ENCODE assay signal across 20 cellular contexts in genomic region chr20:8435251-8436035, GRCh38.
DNase-seq lines count a peak whose midpoint lies in the region; ATAC-seq and TF ChIP-seq lines count a peak whose summit lies in the region.
"Had no signal": no experiment of that assay in that cellular context is flagged by ENCODE, and none has a peak within 500 bp of the region (broad histone marks: within the 10 kb centered on the region; RNA-seq: fewer than 3 reads in every experiment).

No MANE protein-coding gene starts in this region.

- peaks cover 29% of the 10 kb centered on the region for H3F3A ChIP-seq in SK-N-SH (replicated peaks; ENCODE audit: insufficient read depth)

- no peak for TF ChIP-seq RAD21 in SK-N-SH (IDR thresholded peaks at IDR 0.05; ENCODE audit: low read length)

- no peak overlapping the region for H3K4me3 ChIP-seq in SK-N-SH (ENCODE audit: low read depth in 2 of 2, low read length in 1 of 2)
- H3K4me3 ChIP-seq: A549 had no signal

- H2AFZ ChIP-seq in SK-N-SH (ENCODE audit: low read depth): no peak overlapping the region

- CTCF ChIA-PET in SK-N-SH (lab: Yijun Ruan, JAX): interaction anchor here (0.7 to 1.1 kb wide), 3 partner anchors 8 to 287 kb away, joined by 3 read pairs; no protein-coding TSS in a partner anchor

- no peak overlapping the region for H3K4me3 Mint-ChIP-seq in T-helper 17 cell
- H3K4me3 Mint-ChIP-seq: CD4-positive, CD25-positive, alpha-beta regulatory T cell; T-cell had no signal

- no peaks in the 10 kb centered on the region for H3K36me3 Mint-ChIP-seq in T-helper 17 cell (ENCODE audit: low read depth)
- H3K36me3 Mint-ChIP-seq: CD4-positive, CD25-positive, alpha-beta regulatory T cell; T-cell had no signal

- ATAC-seq in GM18870 (IDR thresholded peaks at IDR 0.05; ENCODE audit: unreplicated experiment) (no peak), HG02610 (IDR thresholded peaks at IDR 0.05; ENCODE audit: unreplicated experiment) (no peak), T-helper 17 cell (no peak)
- ATAC-seq: A549, T-cell had no signal

- H3K79me2 ChIP-seq in SK-N-SH (ENCODE audit: insufficient read depth): peaks cover 4% of the 10 kb centered on the region; the same call in 1 of the 2 replicates

- H4K20me1 ChIP-seq in SK-N-SH (ENCODE audit: insufficient read depth): no peaks in the 10 kb centered on the region

- no peaks in the 10 kb centered on the region for H3K27me3 Mint-ChIP-seq in T-helper 17 cell
- H3K27me3 Mint-ChIP-seq: CD4-positive, CD25-positive, alpha-beta regulatory T cell; T-cell had no signal

- H3K27me3 ChIP-seq in SK-N-SH (ENCODE audit: insufficient read depth): no peaks in the 10 kb centered on the region

- H3K4me1 Mint-ChIP-seq in T-helper 17 cell: no peaks in the 10 kb centered on the region
- H3K4me1 Mint-ChIP-seq: CD4-positive, CD25-positive, alpha-beta regulatory T cell; T-cell had no signal

- H3K9me2 ChIP-seq in SK-N-SH: no peaks in the 10 kb centered on the region

- peak in 1 of 2 experiments; percentile 84; a peak in 2 of 4 replicates for TF ChIP-seq EP300 in SK-N-SH (IDR thresholded peaks at IDR 0.05; ENCODE audit: borderline replicate concordance in 1 of 2, low read depth in 1 of 2, low read length in 1 of 2)

- H3K27ac Mint-ChIP-seq in T-helper 17 cell: no peak overlapping the region
- H3K27ac Mint-ChIP-seq: CD4-positive, CD25-positive, alpha-beta regulatory T cell; T-cell had no signal

- no peaks in the 10 kb centered on the region for H3K36me3 ChIP-seq in SK-N-SH (replicated peaks in 1 of 2; ENCODE audit: control insufficient read depth in 1 of 2, insufficient read depth in 2 of 2, low read length in 1 of 2)

- 59% methylated on average over 4 of the region's 6 CpGs for WGBS in SK-N-SH (ENCODE audit: low lambda C conversion rate)

- no peak for TF ChIP-seq CTCF in SK-N-SH (IDR thresholded peaks at IDR 0.05)

- peak overlapping the region; percentile 44 to 99; a peak in 3 of 4 replicates for H3K27ac ChIP-seq in SK-N-SH (ENCODE audit: low read depth in 2 of 2, low read length in 1 of 2)
- H3K27ac ChIP-seq: A549 had no signal

- POLR2A ChIA-PET in SK-N-SH (lab: Yijun Ruan, JAX): no interaction called here

- H3K4me1 ChIP-seq in SK-N-SH (ENCODE audit: control insufficient read depth in 1 of 2, insufficient read depth in 2 of 2, low read depth in 1 of 2, low read length in 1 of 2): peaks cover 25 to 29% of the 10 kb centered on the region in 2 experiments
- H3K4me1 ChIP-seq: A549 had no signal

- DNase-seq in ELR (ENCODE audit: low read depth) (peak; percentile 3), MV-4-11 (lab: John Stamatoyannopoulos, UW) (peak; percentile 85), SK-N-SH (no peak), iris pigment epithelial cell (ENCODE audit: low read depth) (peak; percentile 47), DMS53 (lab: John Stamatoyannopoulos, UW) (no peak), T-helper 17 cell (no peak)
- DNase-seq: Calu3; CD4-positive, CD25-positive, alpha-beta regulatory T cell; DMS79; GOT3; NCI-H1105; NCI-H187 treated with DMSO at 0.1 percent for 48 hours; NCI-H446; NCI-H748 treated with DMSO at 0.1 percent for 48 hours; OCI-M1; RPMI8226; T-cell had no signal

- H3K4me2 ChIP-seq in SK-N-SH: peak overlapping the region; percentile 12; the same call in 1 of the 2 replicates
- H3K4me2 ChIP-seq: A549 had no signal

- H3K9me3 ChIP-seq in SK-N-SH (no peaks in the 10 kb centered on the region), T-helper 17 cell (ENCODE audit: control insufficient read depth, low read length, poor library complexity, severe bottlenecking) (no peaks in the 10 kb centered on the region)
- H3K9me3 ChIP-seq: A549 had no signal

- no peak overlapping the region for H3K9ac ChIP-seq in SK-N-SH

TF ChIP-seq in SK-N-SH, 30 proteins besides CTCF, POLR2A, EP300 and RAD21 (continues in another document):
- TF ChIP-seq RXRA (IDR thresholded peaks at IDR 0.05; ENCODE audit: borderline replicate concordance, low read depth) (peak; percentile 74), FOSL2 (IDR thresholded peaks at IDR 0.05; ENCODE audit: borderline replicate concordance, low read depth) (peak; percentile 68; the same call in 1 of the 2 replicates), USF2 (IDR thresholded peaks at IDR 0.05; ENCODE audit: borderline replicate concordance, low read depth, low read length) (no peak), RFX5 (IDR thresholded peaks at IDR 0.05; ENCODE audit: low read length) (no peak), JUND (IDR thresholded peaks at IDR 0.05) (peak; percentile 69), NFIC (IDR thresholded peaks at IDR 0.05; ENCODE audit: borderline replicate concordance) (peak; percentile 84), TCF12 (IDR thresholded peaks at IDR 0.05) (peak; percentile 85), MXI1 (IDR thresholded peaks at IDR 0.05; ENCODE audit: low read depth, low read length) (no peak), SIN3A (IDR thresholded peaks at IDR 0.05; ENCODE audit: borderline replicate concordance, low read depth, low read length) (no peak), PBX3 (IDR thresholded peaks at IDR 0.05) (peak; percentile 84), TAF1 (IDR thresholded peaks at IDR 0.05; ENCODE audit: borderline replicate concordance, low read depth, low read length) (no peak), POLR2AphosphoS5 (IDR thresholded peaks at IDR 0.05; ENCODE audit: low read depth, low read length) (peak; percentile 30; the same call in 1 of the 2 replicates), TEAD4 (IDR thresholded peaks at IDR 0.05; ENCODE audit: borderline replicate concordance, insufficient read depth) (peak; percentile 65; the same call in 1 of the 2 replicates)
- TF ChIP-seq, protein P1, sequence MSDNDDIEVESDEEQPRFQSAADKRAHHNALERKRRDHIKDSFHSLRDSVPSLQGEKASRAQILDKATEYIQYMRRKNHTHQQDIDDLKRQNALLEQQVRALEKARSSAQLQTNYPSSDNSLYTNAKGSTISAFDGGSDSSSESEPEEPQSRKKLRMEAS (IDR thresholded peaks at IDR 0.05; ENCODE audit: low read depth): no peak
- TF ChIP-seq, protein P2, sequence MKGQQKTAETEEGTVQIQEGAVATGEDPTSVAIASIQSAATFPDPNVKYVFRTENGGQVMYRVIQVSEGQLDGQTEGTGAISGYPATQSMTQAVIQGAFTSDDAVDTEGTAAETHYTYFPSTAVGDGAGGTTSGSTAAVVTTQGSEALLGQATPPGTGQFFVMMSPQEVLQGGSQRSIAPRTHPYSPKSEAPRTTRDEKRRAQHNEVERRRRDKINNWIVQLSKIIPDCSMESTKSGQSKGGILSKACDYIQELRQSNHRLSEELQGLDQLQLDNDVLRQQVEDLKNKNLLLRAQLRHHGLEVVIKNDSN (IDR thresholded peaks at IDR 0.05; ENCODE audit: borderline replicate concordance, low read depth): no peak
- TF ChIP-seq, protein P3, sequence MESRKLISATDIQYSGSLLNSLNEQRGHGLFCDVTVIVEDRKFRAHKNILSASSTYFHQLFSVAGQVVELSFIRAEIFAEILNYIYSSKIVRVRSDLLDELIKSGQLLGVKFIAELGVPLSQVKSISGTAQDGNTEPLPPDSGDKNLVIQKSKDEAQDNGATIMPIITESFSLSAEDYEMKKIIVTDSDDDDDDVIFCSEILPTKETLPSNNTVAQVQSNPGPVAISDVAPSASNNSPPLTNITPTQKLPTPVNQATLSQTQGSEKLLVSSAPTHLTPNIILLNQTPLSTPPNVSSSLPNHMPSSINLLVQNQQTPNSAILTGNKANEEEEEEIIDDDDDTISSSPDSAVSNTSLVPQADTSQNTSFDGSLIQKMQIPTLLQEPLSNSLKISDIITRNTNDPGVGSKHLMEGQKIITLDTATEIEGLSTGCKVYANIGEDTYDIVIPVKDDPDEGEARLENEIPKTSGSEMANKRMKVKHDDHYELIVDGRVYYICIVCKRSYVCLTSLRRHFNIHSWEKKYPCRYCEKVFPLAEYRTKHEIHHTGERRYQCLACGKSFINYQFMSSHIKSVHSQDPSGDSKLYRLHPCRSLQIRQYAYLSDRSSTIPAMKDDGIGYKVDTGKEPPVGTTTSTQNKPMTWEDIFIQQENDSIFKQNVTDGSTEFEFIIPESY (IDR thresholded peaks at IDR 0.05; ENCODE audit: borderline replicate concordance, low read depth): no peak; the same call in 1 of the 2 replicates

Comparison
In these comparisons a context has a peak if more than half of its experiments do, and no peak if none do; other contexts are left out.
1. DNase-seq: peak in ELR (single experiment), MV-4-11 (single experiment) and iris pigment epithelial cell (single experiment); none in SK-N-SH (single experiment), DMS53 (single experiment) and T-helper 17 cell (0 of 3).